ENCODE assay signal across 23 cellular contexts in the genomic region with DNA sequence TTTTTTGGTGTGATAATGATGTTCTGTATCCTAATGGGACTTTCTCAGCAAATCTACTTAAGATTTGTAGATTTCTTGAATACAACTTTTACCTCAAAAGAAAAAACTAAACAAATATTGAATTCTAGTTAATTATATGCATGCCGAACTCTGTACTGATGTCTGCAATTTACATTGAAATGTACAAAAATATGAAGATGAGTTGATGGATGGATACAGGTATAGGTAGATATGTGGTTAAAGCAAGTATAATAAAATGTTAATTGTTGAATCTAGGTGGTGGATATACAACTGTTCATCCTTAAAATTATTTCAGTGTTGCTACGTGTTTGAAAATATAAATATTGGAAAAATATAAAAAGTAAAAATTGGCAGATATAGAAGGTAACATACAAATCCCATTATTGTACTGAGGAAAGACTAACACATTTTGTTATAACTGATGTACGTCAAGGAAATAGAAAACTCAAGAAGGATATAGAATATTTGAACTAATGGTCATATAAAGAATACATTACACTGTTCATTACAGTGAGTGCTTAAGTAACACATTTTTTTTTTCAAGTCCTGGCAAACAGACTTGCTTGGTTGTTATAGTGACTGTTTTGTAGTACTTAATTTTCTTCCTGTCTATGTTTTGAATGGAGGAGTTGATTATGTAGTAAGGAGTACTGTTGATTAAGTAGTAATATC.
"Had no signal": no experiment of that assay in that cellular context is flagged by ENCODE, and none has a peak within 500 bp of the region (broad histone marks: within the 10 kb centered on the region; RNA-seq: fewer than 3 reads in every experiment).

No MANE protein-coding gene starts in this region.

- H3K27me3 ChIP-seq: ovary, right atrium auricular region, right lobe of liver, tibial nerve, uterus had no signal

- H3K27me3 Mint-ChIP-seq: naive thymus-derived CD4-positive, alpha-beta T cell; natural killer cell treated with Interleukin-12 subunit alpha and Interleukin-12 subunit beta and Interleukin-15 and Interleukin-18, amount 100 ng/mL, for 72 hours; progenitor cell of endocrine pancreas; stimulated activated memory B cell treated with anti-CD40 and anti-IgM and Interleukin-4, amounts not matched to agents 10 μg/mL and 1 μg/mL and 100 μg/mL, for 72 hours; stimulated activated naive CD8-positive, alpha-beta T cell treated with anti-CD3 and anti-CD28 coated beads, Interleukin-15, amount 100 ng/mL, for 72 hours; type B pancreatic cell had no signal

- H3K27ac Mint-ChIP-seq: natural killer cell treated with Interleukin-12 subunit alpha and Interleukin-12 subunit beta and Interleukin-15 and Interleukin-18, amount 100 ng/mL, for 72 hours; progenitor cell of endocrine pancreas; stimulated activated memory B cell treated with anti-CD40 and anti-IgM and Interleukin-4, amounts not matched to agents 10 μg/mL and 1 μg/mL and 100 μg/mL, for 72 hours; type B pancreatic cell had no signal

- H3K9me3 Mint-ChIP-seq: natural killer cell treated with Interleukin-12 subunit alpha and Interleukin-12 subunit beta and Interleukin-15 and Interleukin-18, amount 100 ng/mL, for 72 hours had no signal

- H3K36me3 ChIP-seq: ovary, uterus had no signal

- H3K4me3 Mint-ChIP-seq: naive thymus-derived CD4-positive, alpha-beta T cell; natural killer cell treated with Interleukin-12 subunit alpha and Interleukin-12 subunit beta and Interleukin-15 and Interleukin-18, amount 100 ng/mL, for 72 hours; stimulated activated memory B cell treated with anti-CD40 and anti-IgM and Interleukin-4, amounts not matched to agents 10 μg/mL and 1 μg/mL and 100 μg/mL, for 72 hours; stimulated activated naive CD8-positive, alpha-beta T cell treated with anti-CD3 and anti-CD28 coated beads, Interleukin-15, amount 100 ng/mL, for 72 hours; type B pancreatic cell had no signal

- H3K4me1 ChIP-seq: right lobe of liver, tibial nerve, uterus had no signal

- H3K9me3 ChIP-seq: left ventricle myocardium inferior, mucosa of descending colon, ovary, right atrium auricular region, right lobe of liver, tibial nerve, uterus had no signal

- DNase-seq: islet precursor cell; left ventricle myocardium inferior; midbrain; mucosa of descending colon; naive thymus-derived CD4-positive, alpha-beta T cell; ovary; right lobe of liver; stimulated activated CD4-positive, alpha-beta T cell treated with anti-CD3 and anti-CD28 coated beads, Interleukin-1b, Interleukin-23, amount 100 ng/mL, for 48 hours; stimulated activated CD4-positive, alpha-beta T cell treated with anti-CD3 and anti-CD28 coated beads, Interleukin-2, amount 100 ng/mL, for 48 hours; stimulated activated CD4-positive, alpha-beta T cell treated with anti-CD3 and anti-CD28 coated beads, Interleukin-4, amount 100 ng/mL, for 4 hours; stimulated activated CD8-positive, alpha-beta memory T cell treated with anti-CD3 and anti-CD28 coated beads, Interleukin-4, amount 100 ng/mL, for 48 hours; stimulated activated naive CD4-positive, alpha-beta T cell treated with Interleukin-2 at 50 U/mL for 16 hours; stimulated activated naive CD8-positive, alpha-beta T cell treated with anti-CD3 and anti-CD28 coated beads, Interleukin-15, amount 100 ng/mL, for 72 hours; substantia nigra; uterus had no signal

- H3K4me3 ChIP-seq: left ventricle myocardium inferior, lung, mucosa of descending colon, ovary, right atrium auricular region, right lobe of liver, smooth muscle cell, tibial nerve, uterus had no signal

- H3K4me1 Mint-ChIP-seq: naive thymus-derived CD4-positive, alpha-beta T cell; stimulated activated memory B cell treated with anti-CD40 and anti-IgM and Interleukin-4, amounts not matched to agents 10 μg/mL and 1 μg/mL and 100 μg/mL, for 72 hours; stimulated activated naive CD8-positive, alpha-beta T cell treated with anti-CD3 and anti-CD28 coated beads, Interleukin-15, amount 100 ng/mL, for 72 hours had no signal

- ATAC-seq: mucosa of descending colon; naive thymus-derived CD4-positive, alpha-beta T cell; natural killer cell treated with Interleukin-12 subunit alpha and Interleukin-12 subunit beta and Interleukin-15 and Interleukin-18, amount 100 ng/mL, for 72 hours; right lobe of liver; stimulated activated memory B cell treated with anti-CD40 and anti-IgM and Interleukin-4, amounts not matched to agents 10 μg/mL and 1 μg/mL and 100 μg/mL, for 72 hours; stimulated activated naive CD8-positive, alpha-beta T cell treated with anti-CD3 and anti-CD28 coated beads, Interleukin-15, amount 100 ng/mL, for 72 hours had no signal
